11 cellular contexts compared by ENCODE assay signal in the genomic region with DNA sequence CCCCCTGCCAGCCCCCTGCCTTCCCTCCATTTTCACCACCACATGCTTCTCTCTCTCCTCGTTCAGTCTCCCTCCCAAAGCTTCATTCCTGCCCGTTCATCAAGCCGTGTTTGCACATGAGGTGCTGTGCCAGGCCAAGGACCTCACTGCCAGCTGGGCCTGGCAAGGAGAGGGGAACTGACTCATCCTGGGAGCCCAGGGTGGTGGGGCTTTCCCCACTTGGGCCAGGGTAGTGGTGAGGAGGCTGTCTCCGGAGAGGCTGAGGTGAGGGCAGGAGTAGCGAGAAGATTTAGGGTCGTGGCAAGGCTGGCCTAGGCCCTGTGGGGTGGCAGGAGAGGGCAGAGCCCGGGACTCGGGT. TPM values are rescaled to one million over a fixed set of nuclear protein-coding genes. Genes with fewer than 3 reads are reported as not detected.
DNase-seq lines count a peak whose midpoint lies in the region; ATAC-seq, FAIRE-seq and TF ChIP-seq lines count a peak whose summit lies in the region.
"Had no signal": no experiment of that assay in that cellular context is flagged by ENCODE, and none has a peak within 500 bp of the region (broad histone marks: within the 10 kb centered on the region; RNA-seq: fewer than 3 reads in every experiment).

No MANE protein-coding gene starts in this region.

- no peak overlapping the region for H3K27ac Mint-ChIP-seq in type B pancreatic cell
- H3K27ac Mint-ChIP-seq: naive B cell; T-helper 1 cell treated with Interleukin-12 subunit alpha and Interleukin-12 subunit beta and Interleukin-4 antibody, amounts not matched to agents 30 μg/mL and 1 μg/mL, for 36 hours had no signal

- POLR2A ChIA-PET in HCT116 (lab: Charles Lee) (no interaction called here), GM12878 (lab: Charles Lee) (interaction anchor here (1.1 kb wide), 1 partner anchor 36 kb away, joined by 3 read pairs; no protein-coding TSS in a partner anchor)

- TF ChIP-seq RAD21 in HCT116 (IDR thresholded peaks at IDR 0.05; ENCODE audit: low read depth) (no peak), GM12878 (IDR thresholded peaks at IDR 0.05; ENCODE audit: insufficient read depth, low read depth, low read length) (no peak)

- H3K4me1 ChIP-seq in HCT116 (ENCODE audit: control insufficient read depth in 1 of 2, insufficient read depth in 2 of 2, low read length in 2 of 2): peaks cover 32 to 43% of the 10 kb centered on the region in 2 experiments
- peaks cover 9% of the 10 kb centered on the region for H3K4me1 ChIP-seq in GM12878 (ENCODE audit: control insufficient read depth, insufficient read depth, low read length)
- H3K4me1 ChIP-seq in mesendoderm (ENCODE audit: control insufficient read depth, low read depth, low read length): peaks cover 12% of the 10 kb centered on the region

- TF ChIP-seq POLR2A in HCT116 (IDR thresholded peaks at IDR 0.05; ENCODE audit: borderline replicate concordance, extremely low read depth, insufficient read depth, insufficient read length): no peak
- no peak for TF ChIP-seq POLR2A in GM12878 (IDR thresholded peaks at IDR 0.05; ENCODE audit: low read depth, low read length)

- H3K79me1 ChIP-seq in mesendoderm (ENCODE audit: low read length): no peaks in the 10 kb centered on the region

- SMC1A ChIA-PET in GM12878 (lab: Charles Lee; ENCODE audit: uncharacterized antibody, unreplicated experiment): interaction anchor here (0.9 kb wide), 1 partner anchor 88 kb away, joined by 4 read pairs; no protein-coding TSS in a partner anchor

- H3K27me3 Mint-ChIP-seq in type B pancreatic cell: no peaks in the 10 kb centered on the region

- BruUV-seq in HCT116 (replicated peaks; lab: Mats Ljungman, UMichigan): no TSS peak
- no TSS peak for BruUV-seq in GM12878 (replicated peaks; lab: Mats Ljungman, UMichigan)

- H3K79me2 ChIP-seq in HCT116 (ENCODE audit: insufficient read depth, low read length): no peaks in the 10 kb centered on the region
- H3K79me2 ChIP-seq in GM12878 (ENCODE audit: control insufficient read depth, insufficient read depth, low read length): no peaks in the 10 kb centered on the region
- no peaks in the 10 kb centered on the region for H3K79me2 ChIP-seq in mesendoderm (ENCODE audit: control insufficient read depth, insufficient read depth, low read length)

- in situ Hi-C loops in ACHN (cut with HindIII; ENCODE audit: low pct_ligation_motif_present, low pct_unique_long_range_greater_than_20kb, low sequenced_read_pairs) (no loop called here), GM12878 (cut with MboI) (no loop called here)

- intact Hi-C loops in HCT116 (cut with micrococcal nuclease): no loop called here
- intact Hi-C loops in GM12878 (cut with micrococcal nuclease; ENCODE audit: unreplicated experiment): no loop called here

- CTCF ChIA-PET in HCT116 (lab: Charles Lee): no interaction called here
- CTCF ChIA-PET in GM12878 (lab: Yijun Ruan, JAX): no interaction called here

- H3K27me3 ChIP-seq in HCT116 (ENCODE audit: insufficient read depth, low read length): no peaks in the 10 kb centered on the region
- no peaks in the 10 kb centered on the region for H3K27me3 ChIP-seq in GM12878 (replicated peaks in 1 of 2; ENCODE audit: control insufficient read depth in 2 of 2, insufficient read depth in 2 of 2, low read length in 1 of 2)
- H3K27me3 ChIP-seq in mesendoderm (ENCODE audit: insufficient read depth, low read length, poor library complexity): no peaks in the 10 kb centered on the region

- H3K4me2 ChIP-seq in HCT116 (ENCODE audit: low read length): peak overlapping the region; percentile 90
- peak overlapping the region; percentile 17; the same call in 1 of the 2 replicates for H3K4me2 ChIP-seq in GM12878 (ENCODE audit: control insufficient read depth, insufficient read depth)
- H3K4me2 ChIP-seq in mesendoderm (ENCODE audit: low read length): no peak overlapping the region

- no peak for TF ChIP-seq EP300 in GM12878 (IDR thresholded peaks at IDR 0.05; ENCODE audit: borderline replicate concordance in 1 of 2, control insufficient read depth in 1 of 2, low read depth in 2 of 2, low read length in 2 of 2)

- H4K20me1 ChIP-seq in HCT116 (ENCODE audit: insufficient read depth): no peaks in the 10 kb centered on the region
- no peaks in the 10 kb centered on the region for H4K20me1 ChIP-seq in GM12878 (ENCODE audit: control insufficient read depth, insufficient read depth)

- H2AK5ac ChIP-seq in mesendoderm (ENCODE audit: low read length): no peak overlapping the region

- H3K36me3 Mint-ChIP-seq in type B pancreatic cell: no peaks in the 10 kb centered on the region
- H3K36me3 Mint-ChIP-seq: naive B cell had no signal

- H3K4me3 ChIP-seq in HCT116 (replicated peaks in 1 of 2; ENCODE audit: low read depth in 1 of 2, low read length in 2 of 2): no peak overlapping the region
- H3K4me3 ChIP-seq in GM12878: no peak overlapping the region
- no peak overlapping the region for H3K4me3 ChIP-seq in mesendoderm (ENCODE audit: low read length)

- H2BK15ac ChIP-seq in mesendoderm (replicated peaks; ENCODE audit: low read depth): no peak overlapping the region

- no peak overlapping the region for H3K4ac ChIP-seq in mesendoderm (ENCODE audit: low read depth, low read length)

- no peak overlapping the region; the same call in 1 of the 2 replicates for H3K27ac ChIP-seq in HCT116 (ENCODE audit: low read depth, low read length)
- no peak overlapping the region for H3K27ac ChIP-seq in GM12878 (ENCODE audit: control insufficient read depth, insufficient read depth)
- H3K27ac ChIP-seq in mesendoderm (ENCODE audit: low read depth, low read length): no peak overlapping the region

- no peak overlapping the region for H3K23ac ChIP-seq in mesendoderm (ENCODE audit: low read length)

- 0% methylated on average over 8 of the region's 8 CpGs for WGBS in GM12878 (ENCODE audit: insufficient coverage, insufficient replicate concordance, low lambda C conversion rate, missing lambda C conversion rate)
- no CpG with 5 or more reads among the region's 8 CpGs for WGBS in mesendoderm (ENCODE audit: extremely low coverage, insufficient coverage, low lambda C conversion rate)

- H3K9me3 Mint-ChIP-seq in type B pancreatic cell: no peaks in the 10 kb centered on the region
- H3K9me3 Mint-ChIP-seq: naive B cell; T-helper 1 cell treated with Interleukin-12 subunit alpha and Interleukin-12 subunit beta and Interleukin-4 antibody, amounts not matched to agents 30 μg/mL and 1 μg/mL, for 36 hours had no signal

- H4K8ac ChIP-seq in mesendoderm (ENCODE audit: low read depth, low read length): no peak overlapping the region

- peak overlapping the region; percentile 45 for H2BK5ac ChIP-seq in mesendoderm (ENCODE audit: low read length)

- peak; percentile 79 for DNase-seq in ACHN
- DNase-seq in HCT116 (ENCODE audit: low read depth, low spot score): no peak
- no peak for DNase-seq in GM12878 (ENCODE audit: low read depth, low spot score)
- DNase-seq in mesendoderm: no peak
- no peak for DNase-seq in iPS-NIHi7 (ENCODE audit: extremely low spot score)
- no peak for DNase-seq in type B pancreatic cell (ENCODE audit: extremely low spot score, unreplicated experiment)
- DNase-seq in NCI-H748 treated with DMSO at 0.1 percent for 48 hours (lab: John Stamatoyannopoulos, UW): no peak
- DNase-seq: naive B cell had no signal

- H4K5ac ChIP-seq in mesendoderm (ENCODE audit: low read length): no peak overlapping the region

- FAIRE-seq in GM12878 (lab: Jason Lieb, UNC): peak; percentile 35
- FAIRE-seq: D721Med had no signal

- H3K56ac ChIP-seq in mesendoderm (ENCODE audit: low read length): no peak overlapping the region

- H3K9ac ChIP-seq in HCT116 (ENCODE audit: low read length): peak overlapping the region; percentile 20
- no peak overlapping the region for H3K9ac ChIP-seq in GM12878 (ENCODE audit: control insufficient read depth, insufficient read depth, low read length)
- no peak overlapping the region for H3K9ac ChIP-seq in mesendoderm (ENCODE audit: low read length)

- ATAC-seq in HCT116 (no peak), GM12878 (peak; percentile 91), GM19455 (IDR thresholded peaks at IDR 0.05; ENCODE audit: unreplicated experiment) (no peak)

- peaks cover 25% of the 10 kb centered on the region for H3K4me1 Mint-ChIP-seq in type B pancreatic cell (ENCODE audit: unreplicated experiment)

- H2BK120ac ChIP-seq in mesendoderm (ENCODE audit: low read depth, low read length): no peak overlapping the region

- RAD21 ChIA-PET in HCT116 (lab: Charles Lee; ENCODE audit: low non-redundant PET in 1 of 2, low total read pairs in 2 of 2, uncharacterized antibody in 2 of 2, unreplicated experiment in 2 of 2): no interaction called here
- RAD21 ChIA-PET in GM12878 (lab: Charles Lee; ENCODE audit: unreplicated experiment): interaction anchor here (1.1 kb wide), 1 partner anchor 37 kb away, joined by 4 read pairs; no protein-coding TSS in a partner anchor

- H2AFZ ChIP-seq in HCT116 (ENCODE audit: low read depth, low read length, poor library complexity, severe bottlenecking): no peak overlapping the region
- H2AFZ ChIP-seq in GM12878 (ENCODE audit: control insufficient read depth, low read depth, low read length): no peak overlapping the region

- H3K9me2 ChIP-seq in HCT116 (ENCODE audit: insufficient read depth): no peaks in the 10 kb centered on the region

- TF ChIP-seq CTCF in HCT116 (IDR thresholded peaks at IDR 0.05 in 2 of 3, conservative IDR thresholded peaks at IDR 0.05 in 1 of 3; ENCODE audit: borderline replicate concordance in 1 of 3, insufficient read depth in 1 of 3, low read depth in 2 of 3, low read length in 2 of 3) (no peak), GM12878 (IDR thresholded peaks at IDR 0.05 in 2 of 3, conservative IDR thresholded peaks at IDR 0.05 in 1 of 3; ENCODE audit: control insufficient read depth in 2 of 3, extremely low read depth in 1 of 3, insufficient read depth in 1 of 3, low read depth in 3 of 3, low read length in 3 of 3) (no peak), type B pancreatic cell (conservative IDR thresholded peaks at IDR 0.05) (no peak)

- H3K36me3 ChIP-seq in HCT116 (ENCODE audit: control insufficient read depth in 1 of 2, insufficient read depth in 2 of 2, low read length in 2 of 2) (no peaks in the 10 kb centered on the region), GM12878 (ENCODE audit: control insufficient read depth in 2 of 2, insufficient read depth in 2 of 2, low read length in 1 of 2) (no peaks in the 10 kb centered on the region), mesendoderm (ENCODE audit: control insufficient read depth, insufficient read depth, low read length) (no peaks in the 10 kb centered on the region)

- H3K4me3 Mint-ChIP-seq in type B pancreatic cell: no peak overlapping the region
- H3K4me3 Mint-ChIP-seq: T-helper 1 cell treated with Interleukin-12 subunit alpha and Interleukin-12 subunit beta and Interleukin-4 antibody, amounts not matched to agents 30 μg/mL and 1 μg/mL, for 36 hours had no signal

- no peaks in the 10 kb centered on the region for H3K9me3 ChIP-seq in HCT116 (ENCODE audit: control insufficient read depth in 1 of 2, insufficient read depth in 1 of 2, low read depth in 1 of 2, low read length in 2 of 2)
- no peaks in the 10 kb centered on the region for H3K9me3 ChIP-seq in GM12878 (replicated peaks; ENCODE audit: control insufficient read depth, insufficient read depth, low read length)

- no peak overlapping the region for H3K18ac ChIP-seq in mesendoderm (ENCODE audit: low read length)

RNA-seq across cellular contexts. Expression of a gene that starts 30.4 kb away (rescaled TPM):
- total RNA-seq in HCT116 (2021; ENCODE audit: unreplicated experiment) (36.2 TPM), GM12878 (2014; rRNA removed) (6.9 and 9.7 TPM in 2 replicates), GM12878 (2014; rRNA removed; fragmentation: Illumina TruSeq; extraction: Trizol) (1.8 and 2.5 TPM in 2 replicates), GM12878 (2021) (38.6 and 40.0 TPM in 2 replicates), type B pancreatic cell (ENCODE audit: low replicate concordance) (36.5 and 53.1 TPM in 2 replicates)
- polyA plus RNA-seq in HCT116 (2012): 14.8 and 21.3 TPM in 2 replicates
- total RNA-seq in GM12878 (2013; cell fraction: nucleolus; rRNA removed): 114 and 132 TPM in 2 replicates
- 2.6 TPM for polyA plus RNA-seq in GM12878 (2011; ENCODE audit: low read depth)
- polyA plus RNA-seq in GM12878 (2011; rRNA removed) (1.4 TPM in 2 replicates), GM12878 (2014; fragmentation: Illumina TruSeq; extraction: Trizol) (1.1 and 2.7 TPM in 2 replicates), GM12878 (2014; fragmentation: Nextera tagmentation; extraction: Ambion mirVana) (under 1 TPM; 0.02 to 0.24 TPM), GM12878 (2014; rRNA removed) (12.4 and 12.7 TPM in 2 replicates), GM12878 (2016; fragmentation: Nextera tagmentation; extraction: Ambion mirVana) (1 to 10 TPM; 4.7 to 6.8 TPM)
- polyA plus RNA-seq in GM12878 (2011; cell fraction: cytosol; rRNA removed): 4.7 and 4.9 TPM in 2 replicates
- polyA plus RNA-seq in GM12878 (2011; cell fraction: nucleus; rRNA removed): 31.3 and 51.1 TPM in 2 replicates
- polyA plus RNA-seq in GM12878 (2012): 7.3 and 8.7 TPM in 2 replicates
- 4.2 and 12.3 TPM in 2 replicates for polyA minus RNA-seq in GM12878 (2011; rRNA and poly(A)+ RNA removed)
- polyA minus RNA-seq in GM12878 (2011; cell fraction: cytosol; rRNA and poly(A)+ RNA removed): 20.2 and 32.2 TPM in 2 replicates
- 14.4 and 23.8 TPM in 2 replicates for polyA minus RNA-seq in GM12878 (2011; cell fraction: nucleus; rRNA and poly(A)+ RNA removed)
- 14.3 TPM for polyA plus RNA-seq in mesendoderm (2013, experiment 1 of 2)
- polyA plus RNA-seq in mesendoderm (2013, experiment 2 of 2): 14.2 TPM
